17 cellular contexts compared by ENCODE assay signal in genomic region chr4:102514298-102514964, GRCh38. TPM values are rescaled to one million over a fixed set of nuclear protein-coding genes. Genes with fewer than 3 reads are reported as not detected.
DNase-seq lines count a peak whose midpoint lies in the region; ATAC-seq lines count a peak whose summit lies in the region.
"Had no signal": no experiment of that assay in that cellular context is flagged by ENCODE, and none has a peak within 500 bp of the region (broad histone marks: within the 10 kb centered on the region; RNA-seq: fewer than 3 reads in every experiment).

No MANE protein-coding gene starts in this region.

- CTCF ChIA-PET in activated CD4-positive, alpha-beta memory T cell treated with anti-CD3 and anti-CD28 coated beads for 36 hours (lab: Charles Lee) = no interaction called here
- CTCF ChIA-PET in activated CD4-positive, alpha-beta memory T cell treated with anti-CD3 and anti-CD28 coated beads, Interleukin-2, amount 10 ng/mL, durations not matched to agents 7 days and 5 days (lab: Charles Lee) = no interaction called here
- CTCF ChIA-PET in naive thymus-derived CD4-positive, alpha-beta T cell (lab: Charles Lee) = no interaction called here

- peak overlapping the region in 6 of 11 experiments; percentile 1 to 42 (median 34); a peak in 7 of 22 replicates for H3K4me2 ChIP-seq in BLaER1 treated with 17β-estradiol and CSF1 and Interleukin-3, amounts not matched to agents 10 nM and 100 nM

- intact Hi-C loops in activated CD4-positive, alpha-beta memory T cell treated with anti-CD3 and anti-CD28 coated beads for 36 hours (cut with micrococcal nuclease) = no loop called here
- intact Hi-C loops in naive thymus-derived CD4-positive, alpha-beta T cell (cut with micrococcal nuclease) = no loop called here

- POLR2A ChIA-PET in activated CD4-positive, alpha-beta memory T cell treated with anti-CD3 and anti-CD28 coated beads for 36 hours (lab: Charles Lee) = no interaction called here
- POLR2A ChIA-PET in activated CD4-positive, alpha-beta memory T cell treated with anti-CD3 and anti-CD28 coated beads, Interleukin-2, amount 10 ng/mL, durations not matched to agents 7 days and 5 days (lab: Charles Lee) = interaction anchor here (0.7 kb wide), 1 partner anchor 84 kb away, joined by 3 read pairs; no protein-coding TSS in a partner anchor
- POLR2A ChIA-PET in naive thymus-derived CD4-positive, alpha-beta T cell (lab: Charles Lee) = interaction anchor here (0.7 kb wide), 1 partner anchor 351 kb away, joined by 3 read pairs; no protein-coding TSS in a partner anchor

- H3K4me1 Mint-ChIP-seq in activated CD4-positive, alpha-beta memory T cell treated with anti-CD3 and anti-CD28 coated beads for 36 hours (ENCODE audit: low read depth) = peaks cover 66% of the 10 kb centered on the region
- peaks cover 31% of the 10 kb centered on the region for H3K4me1 Mint-ChIP-seq in activated CD4-positive, alpha-beta memory T cell treated with anti-CD3 and anti-CD28 coated beads, Interleukin-2, amount 10 ng/mL, durations not matched to agents 7 days and 5 days
- peaks cover 35 to 83% (median 68%) of the 10 kb centered on the region in 7 donors for H3K4me1 Mint-ChIP-seq in naive thymus-derived CD4-positive, alpha-beta T cell

- no peak overlapping the region for H3K4me3 Mint-ChIP-seq in activated CD4-positive, alpha-beta memory T cell treated with anti-CD3 and anti-CD28 coated beads for 36 hours
- no peak overlapping the region for H3K4me3 Mint-ChIP-seq in activated CD4-positive, alpha-beta memory T cell treated with anti-CD3 and anti-CD28 coated beads, Interleukin-2, amount 10 ng/mL, durations not matched to agents 7 days and 5 days
- peak overlapping the region in 1 of 10 donors; percentile 34 for H3K4me3 Mint-ChIP-seq in naive thymus-derived CD4-positive, alpha-beta T cell
- H3K4me3 Mint-ChIP-seq: H9 had no signal

- H3K4me3 ChIP-seq in BLaER1 treated with 17β-estradiol and CSF1 and Interleukin-3, amounts not matched to agents 10 nM and 100 nM = peak overlapping the region in 1 of 10 experiments; percentile 29; a peak in 1 of 20 replicates
- no peak overlapping the region for H3K4me3 ChIP-seq in naive thymus-derived CD4-positive, alpha-beta T cell (ENCODE audit: low read length)
- H3K4me3 ChIP-seq: Peyer's patch had no signal

- H3K27ac ChIP-seq in BLaER1 treated with 17β-estradiol and CSF1 and Interleukin-3, amounts not matched to agents 10 nM and 100 nM = no peak overlapping the region
- H3K27ac ChIP-seq in caudate nucleus (ENCODE audit: low read depth, low read length) = peak overlapping the region; percentile 56
- no peak overlapping the region for H3K27ac ChIP-seq in naive thymus-derived CD4-positive, alpha-beta T cell (ENCODE audit: low read depth, low read length)
- H3K27ac ChIP-seq: C4-2B, Peyer's patch had no signal

- peaks cover 11% of the 10 kb centered on the region for H3K9me3 Mint-ChIP-seq in activated CD4-positive, alpha-beta memory T cell treated with anti-CD3 and anti-CD28 coated beads for 36 hours
- peaks cover 19% of the 10 kb centered on the region for H3K9me3 Mint-ChIP-seq in activated CD4-positive, alpha-beta memory T cell treated with anti-CD3 and anti-CD28 coated beads, Interleukin-2, amount 10 ng/mL, durations not matched to agents 7 days and 5 days
- peaks cover 2 to 39% (median 16%) of the 10 kb centered on the region in 11 donors for H3K9me3 Mint-ChIP-seq in naive thymus-derived CD4-positive, alpha-beta T cell

- no peak for ATAC-seq in naive thymus-derived CD4-positive, alpha-beta T cell
- ATAC-seq in HG03139 (IDR thresholded peaks at IDR 0.05; ENCODE audit: unreplicated experiment) (no peak), GM21528 (IDR thresholded peaks at IDR 0.05; ENCODE audit: low FRiP score, unreplicated experiment) (no peak), HG03442 (IDR thresholded peaks at IDR 0.05; ENCODE audit: unreplicated experiment) (no peak)

- H3K9ac ChIP-seq in BLaER1 treated with 17β-estradiol and CSF1 and Interleukin-3, amounts not matched to agents 10 nM and 100 nM = no peak overlapping the region

- H3K27ac Mint-ChIP-seq in activated CD4-positive, alpha-beta memory T cell treated with anti-CD3 and anti-CD28 coated beads for 36 hours = peak overlapping the region; percentile 69
- H3K27ac Mint-ChIP-seq in activated CD4-positive, alpha-beta memory T cell treated with anti-CD3 and anti-CD28 coated beads, Interleukin-2, amount 10 ng/mL, durations not matched to agents 7 days and 5 days = no peak overlapping the region
- H3K27ac Mint-ChIP-seq in naive thymus-derived CD4-positive, alpha-beta T cell = peak overlapping the region in 6 of 9 donors; percentile 1 to 67 (median 26)
- H3K27ac Mint-ChIP-seq: H9 had no signal

- H3K4me1 ChIP-seq in BLaER1 treated with 17β-estradiol and CSF1 and Interleukin-3, amounts not matched to agents 10 nM and 100 nM = peaks cover 0 to 19% (median 6%) of the 10 kb centered on the region in 10 experiments; a peak in 8 of 20 replicates
- H3K4me1 ChIP-seq in naive thymus-derived CD4-positive, alpha-beta T cell (ENCODE audit: control insufficient read depth in 2 of 2, insufficient read depth in 2 of 2, low read length in 2 of 2) = peaks cover 9 to 10% of the 10 kb centered on the region in 2 donors
- H3K4me1 ChIP-seq: Caco-2 had no signal

- no peaks in the 10 kb centered on the region for H3K27me3 Mint-ChIP-seq in activated CD4-positive, alpha-beta memory T cell treated with anti-CD3 and anti-CD28 coated beads for 36 hours
- no peaks in the 10 kb centered on the region for H3K27me3 Mint-ChIP-seq in activated CD4-positive, alpha-beta memory T cell treated with anti-CD3 and anti-CD28 coated beads, Interleukin-2, amount 10 ng/mL, durations not matched to agents 7 days and 5 days
- H3K27me3 Mint-ChIP-seq in naive thymus-derived CD4-positive, alpha-beta T cell = no peaks in the 10 kb centered on the region

- H3K36me3 Mint-ChIP-seq in activated CD4-positive, alpha-beta memory T cell treated with anti-CD3 and anti-CD28 coated beads for 36 hours = peaks cover 39% of the 10 kb centered on the region
- H3K36me3 Mint-ChIP-seq in activated CD4-positive, alpha-beta memory T cell treated with anti-CD3 and anti-CD28 coated beads, Interleukin-2, amount 10 ng/mL, durations not matched to agents 7 days and 5 days (ENCODE audit: low read depth) = peaks cover 66% of the 10 kb centered on the region
- H3K36me3 Mint-ChIP-seq in naive thymus-derived CD4-positive, alpha-beta T cell = peaks cover 14 to 59% (median 46%) of the 10 kb centered on the region in 5 donors

- peaks cover 26 to 78% (median 70%) of the 10 kb centered on the region in 11 experiments for H3K9me3 ChIP-seq in BLaER1 treated with 17β-estradiol and CSF1 and Interleukin-3, amounts not matched to agents 10 nM and 100 nM (replicated peaks in 1 of 11)
- H3K9me3 ChIP-seq in naive thymus-derived CD4-positive, alpha-beta T cell (ENCODE audit: control insufficient read depth in 2 of 3, low read length in 3 of 3) = peaks cover 0 to 6% (median 0%) of the 10 kb centered on the region in 3 experiments
- H3K9me3 ChIP-seq: Peyer's patch had no signal

- H4K20me1 ChIP-seq in BLaER1 treated with 17β-estradiol and CSF1 and Interleukin-3, amounts not matched to agents 10 nM and 100 nM = peaks cover 5 to 77% (median 16%) of the 10 kb centered on the region in 11 experiments; a peak in 13 of 22 replicates

- no peaks in the 10 kb centered on the region for H3K27me3 ChIP-seq in BLaER1 treated with 17β-estradiol and CSF1 and Interleukin-3, amounts not matched to agents 10 nM and 100 nM
- no peaks in the 10 kb centered on the region for H3K27me3 ChIP-seq in naive thymus-derived CD4-positive, alpha-beta T cell (ENCODE audit: control insufficient read depth in 2 of 2, insufficient read depth in 2 of 2, low read length in 2 of 2)
- H3K27me3 ChIP-seq: Peyer's patch had no signal

- DNase-seq in activated CD4-positive, alpha-beta memory T cell treated with anti-CD3 and anti-CD28 coated beads for 36 hours = no peak
- DNase-seq in activated CD4-positive, alpha-beta memory T cell treated with anti-CD3 and anti-CD28 coated beads, Interleukin-2, amount 10 ng/mL, durations not matched to agents 7 days and 5 days = no peak
- no peak for DNase-seq in caudate nucleus (lab: John Stamatoyannopoulos, UW)
- DNase-seq in naive thymus-derived CD4-positive, alpha-beta T cell = no peak
- DNase-seq: 8988T, Caco-2, DMS53, H9, NCI-H1436, NCI-H2081, NCI-H510A treated with DMSO at 0.1 percent for 48 hours, Peyer's patch had no signal

- H3K36me3 ChIP-seq in BLaER1 treated with 17β-estradiol and CSF1 and Interleukin-3, amounts not matched to agents 10 nM and 100 nM = peaks cover 33 to 79% (median 67%) of the 10 kb centered on the region in 11 experiments
- H3K36me3 ChIP-seq in naive thymus-derived CD4-positive, alpha-beta T cell (ENCODE audit: control insufficient read depth in 2 of 3, insufficient read depth in 3 of 3, low read length in 3 of 3) = no peaks in the 10 kb centered on the region
- H3K36me3 ChIP-seq: Peyer's patch had no signal

RNA-seq across cellular contexts. Expression of gene NFKB1, which starts 13.3 kb away (rescaled TPM):
- 100 to 1,000 TPM; 122 to 133 TPM for total RNA-seq in activated CD4-positive, alpha-beta memory T cell treated with anti-CD3 and anti-CD28 coated beads for 36 hours
- 10 to 100 TPM; 84.7 to 88.1 TPM for total RNA-seq in activated CD4-positive, alpha-beta memory T cell treated with anti-CD3 and anti-CD28 coated beads, Interleukin-2, amount 10 ng/mL, durations not matched to agents 7 days and 5 days
- total RNA-seq in naive thymus-derived CD4-positive, alpha-beta T cell = 100 to 1,000 TPM in 3 of 5 experiments, 10 to 100 TPM in 2; 80.9 to 167 (median 136) TPM
- 10 to 100 TPM; 18.2 to 33.2 TPM for polyA plus RNA-seq in naive thymus-derived CD4-positive, alpha-beta T cell
